ENCODE assay signal across 31 cellular contexts in the genomic region with DNA sequence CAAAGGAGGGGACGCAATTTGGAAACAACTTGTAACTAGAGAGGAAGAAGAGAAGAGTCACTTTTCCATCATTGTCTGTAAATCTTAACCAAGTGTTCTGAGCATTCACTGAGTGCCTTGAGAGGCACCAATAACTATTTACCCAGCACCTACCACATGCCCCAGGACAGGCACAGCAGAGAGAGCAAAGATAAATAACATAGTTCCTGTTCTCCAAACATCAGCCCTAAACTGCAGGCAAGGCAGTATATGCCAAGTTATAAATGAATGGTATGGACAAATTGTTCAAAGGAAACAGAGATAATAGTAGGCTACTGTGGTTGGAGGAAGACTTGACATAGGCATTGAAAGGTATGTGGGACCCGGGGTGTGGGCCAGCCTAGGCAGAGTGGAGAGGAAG.
"Had no signal": no experiment of that assay in that cellular context is flagged by ENCODE, and none has a peak within 500 bp of the region (broad histone marks: within the 10 kb centered on the region; RNA-seq: fewer than 3 reads in every experiment).

No MANE protein-coding gene starts in this region.

- H3K36me3 ChIP-seq: neutrophil, ovary had no signal

- H3K27me3 ChIP-seq: adrenal gland, cardiac muscle cell, esophagus squamous epithelium, ovary, stomach, tibial nerve had no signal

- H3K9me3 ChIP-seq: adrenal gland, esophagus squamous epithelium, neutrophil, ovary, stomach, tibial nerve had no signal

- H3K4me1 Mint-ChIP-seq: activated naive CD8-positive, alpha-beta T cell treated with anti-CD3 and anti-CD28 coated beads for 36 hours; stimulated activated memory B cell treated with anti-CD40 and anti-IgM and Interleukin-4, amounts not matched to agents 10 μg/mL and 1 μg/mL and 100 μg/mL, for 72 hours had no signal

- H3K27me3 Mint-ChIP-seq: activated naive CD8-positive, alpha-beta T cell treated with anti-CD3 and anti-CD28 coated beads for 36 hours; progenitor cell of endocrine pancreas had no signal

- H3K27ac ChIP-seq: adrenal gland, cardiac muscle cell, epithelial cell of prostate, esophagus squamous epithelium, neutrophil, ovary, stomach, tibial nerve had no signal

- H3K4me3 ChIP-seq: adrenal gland, cardiac muscle cell, esophagus squamous epithelium, ovary, skin epidermis, stomach, tibial nerve had no signal

- DNase-seq: activated CD4-positive, alpha-beta T cell treated with anti-CD3 and anti-CD28 coated beads for 48 hours; activated CD4-positive, alpha-beta T cell treated with anti-CD3 and anti-CD28 coated beads, Interleukin-2, amount 50 U/mL, for 48 hours; activated CD8-positive, alpha-beta memory T cell treated with anti-CD3 and anti-CD28 coated beads for 24 hours; activated effector memory CD4-positive, alpha-beta T cell treated with Interleukin-2 at 50 U/mL for 16 hours; activated naive CD4-positive, alpha-beta T cell treated with Interleukin-2 at 50 U/mL for 16 hours; activated naive CD8-positive, alpha-beta T cell treated with anti-CD3 and anti-CD28 coated beads for 36 hours; adrenal gland; aorta; effector CD8-positive, alpha-beta T cell; esophagus squamous epithelium; islet precursor cell; left ventricle myocardium superior; mammary epithelial cell; ovary; retina; stimulated activated CD4-positive, alpha-beta T cell treated with anti-CD3 and anti-CD28 coated beads, Interleukin-12 subunit alpha, Interleukin-12 subunit beta, amount 100 ng/mL, for 4 hours; stimulated activated CD4-positive, alpha-beta T cell treated with anti-CD3 and anti-CD28 coated beads, Interleukin-4, amount 100 ng/mL, for 4 hours; stimulated activated CD8-positive, alpha-beta memory T cell treated with anti-CD3 and anti-CD28 coated beads, Interleukin-4, amount 100 ng/mL, for 48 hours; stomach; T-helper 1 cell had no signal

- H3K4me3 Mint-ChIP-seq: activated naive CD8-positive, alpha-beta T cell treated with anti-CD3 and anti-CD28 coated beads for 36 hours; brain; nephron; stimulated activated memory B cell treated with anti-CD40 and anti-IgM and Interleukin-4, amounts not matched to agents 10 μg/mL and 1 μg/mL and 100 μg/mL, for 72 hours had no signal

- H3K36me3 Mint-ChIP-seq: activated naive CD8-positive, alpha-beta T cell treated with anti-CD3 and anti-CD28 coated beads for 36 hours; stimulated activated memory B cell treated with anti-CD40 and anti-IgM and Interleukin-4, amounts not matched to agents 10 μg/mL and 1 μg/mL and 100 μg/mL, for 72 hours had no signal

- ATAC-seq: activated CD4-positive, CD25-positive, alpha-beta regulatory T cell treated with anti-CD3 and anti-CD28 coated beads, Interleukin-2, amount 50 U/mL, for 24 hours; left ventricle myocardium superior; sciatic nerve; stimulated activated memory B cell treated with anti-CD40 and anti-IgM and Interleukin-4, amounts not matched to agents 10 μg/mL and 1 μg/mL and 100 μg/mL, for 72 hours had no signal

- H3K9me3 Mint-ChIP-seq: activated naive CD8-positive, alpha-beta T cell treated with anti-CD3 and anti-CD28 coated beads for 36 hours; brain; nephron; stimulated activated memory B cell treated with anti-CD40 and anti-IgM and Interleukin-4, amounts not matched to agents 10 μg/mL and 1 μg/mL and 100 μg/mL, for 72 hours had no signal

- H3K27ac Mint-ChIP-seq: activated naive CD8-positive, alpha-beta T cell treated with anti-CD3 and anti-CD28 coated beads for 36 hours; brain; nephron; stimulated activated memory B cell treated with anti-CD40 and anti-IgM and Interleukin-4, amounts not matched to agents 10 μg/mL and 1 μg/mL and 100 μg/mL, for 72 hours had no signal
